ENCODE assay signal across 8 cellular contexts in genomic region chr2:65186872-65187851, GRCh38. TPM values are rescaled to one million over a fixed set of nuclear protein-coding genes. Genes with fewer than 3 reads are reported as not detected.
DNase-seq lines count a peak whose midpoint lies in the region; ATAC-seq and TF ChIP-seq lines count a peak whose summit lies in the region.

No MANE protein-coding gene starts in this region.

- no peaks in the 10 kb centered on the region for H3K36me3 Mint-ChIP-seq in central memory CD8-positive, alpha-beta T cell (ENCODE audit: insufficient read depth)

- no peaks in the 10 kb centered on the region for H3K36me3 ChIP-seq in kidney epithelial cell (ENCODE audit: control insufficient read depth, insufficient read depth, low read length)

- ATAC-seq in HG02759 (IDR thresholded peaks at IDR 0.05; ENCODE audit: unreplicated experiment) (peak; percentile 87), GM21717 (IDR thresholded peaks at IDR 0.05; ENCODE audit: unreplicated experiment) (no peak)
- peak; percentile 41 to 77 for ATAC-seq in activated CD4-positive, CD25-positive, alpha-beta regulatory T cell treated with anti-CD3 and anti-CD28 coated beads, Interleukin-2, amount 50 U/mL, for 24 hours
- ATAC-seq in central memory CD8-positive, alpha-beta T cell (replicated peaks; ENCODE audit: extremely low read depth, poor library complexity, severe bottlenecking) = peak; percentile 79

- peak; percentile 88 for TF ChIP-seq CTCF in kidney epithelial cell (IDR thresholded peaks at IDR 0.05; ENCODE audit: insufficient read depth, low read length, poor library complexity, severe bottlenecking)

- no peaks in the 10 kb centered on the region for H3K9me3 Mint-ChIP-seq in central memory CD8-positive, alpha-beta T cell

- H3K27me3 ChIP-seq in kidney epithelial cell (ENCODE audit: control insufficient read depth, insufficient read depth, low read length) = no peaks in the 10 kb centered on the region

- H3K27me3 Mint-ChIP-seq in central memory CD8-positive, alpha-beta T cell = peaks cover 29% of the 10 kb centered on the region

- no peak overlapping the region for H3K27ac Mint-ChIP-seq in central memory CD8-positive, alpha-beta T cell (ENCODE audit: low read depth)

- no peak overlapping the region for H3K4me3 Mint-ChIP-seq in central memory CD8-positive, alpha-beta T cell

- peaks cover 5% of the 10 kb centered on the region for H3K4me1 Mint-ChIP-seq in central memory CD8-positive, alpha-beta T cell

- peak; percentile 27 for DNase-seq in GM04503 (ENCODE audit: low read depth)
- peak; percentile 33 for DNase-seq in NCI-H2171 (lab: John Stamatoyannopoulos, UW)
- DNase-seq in central memory CD8-positive, alpha-beta T cell (ENCODE audit: low spot score in 2 of 2) = peak; percentile 34 to 41
- DNase-seq in kidney epithelial cell (ENCODE audit: low read depth) = peak; percentile 43
- peak; percentile 11 to 44 (median 41) for DNase-seq in stimulated activated CD4-positive, alpha-beta T cell treated with anti-CD3 and anti-CD28 coated beads, Interleukin-1b, Interleukin-23, amount 100 ng/mL, for 24 hours (ENCODE audit: low read depth in 4 of 4, low spot score in 1 of 4)

- H3K4me3 ChIP-seq in kidney epithelial cell (ENCODE audit: low read depth, low read length) = no peak overlapping the region

RNA-seq across cellular contexts. Expression of gene ACTR2, which starts 40.5 kb away (rescaled TPM):
- total RNA-seq in kidney epithelial cell = 126 and 139 TPM in 2 replicates

RNA-seq across cellular contexts. Expression of gene RAB1A, which starts 57.3 kb away (rescaled TPM):
- 86.3 and 89.9 TPM in 2 replicates for total RNA-seq in kidney epithelial cell
